Comparison of ENCODE assay signal across 29 cellular contexts in the genomic region with DNA sequence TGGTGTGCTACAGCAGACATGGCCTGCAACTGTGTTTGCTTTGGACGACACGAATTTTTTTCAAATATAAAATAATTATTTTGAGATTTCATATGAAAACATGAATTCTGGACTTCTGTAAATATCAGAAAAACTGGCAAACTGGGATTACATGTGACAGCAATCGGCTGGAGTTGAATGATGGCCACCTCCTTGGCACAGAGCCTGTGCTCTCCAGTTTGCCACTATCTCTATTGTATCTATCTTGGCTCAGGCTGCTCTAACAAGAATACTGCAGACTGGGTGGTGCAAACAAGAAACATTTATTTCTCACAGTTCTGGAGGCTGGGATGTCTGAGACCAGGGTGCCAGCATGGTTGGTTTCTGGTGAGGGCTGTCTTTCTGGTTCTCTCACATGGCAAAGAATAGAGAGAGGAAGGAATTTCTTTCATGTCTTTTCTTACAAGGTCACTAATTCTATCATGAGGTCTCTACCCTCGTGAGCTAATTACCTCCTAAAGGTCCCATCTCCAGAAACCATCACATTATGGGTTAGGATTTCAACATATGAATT. TPM values are rescaled to one million over a fixed set of nuclear protein-coding genes. Genes with fewer than 3 reads are reported as not detected.
DNase-seq lines count a peak whose midpoint lies in the region; ATAC-seq and TF ChIP-seq lines count a peak whose summit lies in the region.
"Had no signal": no experiment of that assay in that cellular context is flagged by ENCODE, and none has a peak within 500 bp of the region (broad histone marks: within the 10 kb centered on the region; RNA-seq: fewer than 3 reads in every experiment).

No MANE protein-coding gene starts in this region.

- H3K36me3 ChIP-seq in right lobe of liver, result no peaks in the 10 kb centered on the region
- H3K36me3 ChIP-seq: brain microvascular endothelial cell, esophagus squamous epithelium, pancreas, right atrium auricular region, thyroid gland had no signal

- no peak overlapping the region for H3K27ac ChIP-seq in right lobe of liver
- H3K27ac ChIP-seq: brain microvascular endothelial cell, esophagus squamous epithelium, foreskin keratinocyte, hepatocyte, pancreas, right atrium auricular region, thyroid gland had no signal

- H3K4me3 ChIP-seq in right lobe of liver, result no peak overlapping the region
- H3K4me3 ChIP-seq: esophagus squamous epithelium, GM23338, hepatocyte, pancreas, right atrium auricular region, smooth muscle cell, thyroid gland had no signal

- 41% methylated on average over 4 of the region's 4 CpGs for WGBS in right lobe of liver (ENCODE audit: insufficient coverage, low coverage, low lambda C conversion rate, missing lambda C conversion rate)

- DNase-seq in DMS 273 (lab: John Stamatoyannopoulos, UW; ENCODE audit: unreplicated experiment) (peak; percentile 76), NCI-H446 treated with DMSO at 0.1 percent for 48 hours (lab: John Stamatoyannopoulos, UW) (peak; percentile 93), cerebellar cortex (ENCODE audit: low spot score) (peak; percentile 91), putamen (ENCODE audit: low spot score) (peak; percentile 14), SW480 (ENCODE audit: low spot score) (no peak), right lobe of liver (no peak), iPS-NIHi11 (ENCODE audit: low spot score) (no peak)
- DNase-seq: activated CD4-positive, alpha-beta T cell treated with anti-CD3 and anti-CD28 coated beads for 4 hours; activated naive CD4-positive, alpha-beta T cell treated with anti-CD3 and anti-CD28 coated beads, Interleukin-2, amount 50 U/mL, for 16 hours; amniotic stem cell; brain microvascular endothelial cell; esophagus squamous epithelium; foreskin keratinocyte; IMR-90; mesenchymal stem cell; MV-4-11; NCI-H187; NCI-H2227 treated with DMSO at 0.1 percent for 48 hours; NCI-H774; pancreas; stimulated activated CD4-positive, alpha-beta T cell treated with anti-CD3 and anti-CD28 coated beads, Interleukin-2, amount 100 ng/mL, for 24 hours; stimulated activated CD8-positive, alpha-beta memory T cell treated with anti-CD3 and anti-CD28 coated beads, Interleukin-4, amount 100 ng/mL, for 48 hours; stimulated activated naive CD8-positive, alpha-beta T cell treated with anti-CD3 and anti-CD28 coated beads, Interleukin-15, amount 100 ng/mL, for 72 hours; thyroid gland had no signal

- intact Hi-C loops in right lobe of liver (cut with DNase I), result no loop called here

- no peaks in the 10 kb centered on the region for H3K9me3 ChIP-seq in right lobe of liver
- H3K9me3 ChIP-seq: esophagus squamous epithelium, pancreas, right atrium auricular region, thyroid gland had no signal

- ATAC-seq in right lobe of liver, result no peak
- ATAC-seq: activated T-helper 17 cell treated with anti-CD3 and anti-CD28 coated beads, Interleukin-2, amount 50 U/mL, for 72 hours; foreskin keratinocyte; GM23338; pancreas; stimulated activated naive CD8-positive, alpha-beta T cell treated with anti-CD3 and anti-CD28 coated beads, Interleukin-15, amount 100 ng/mL, for 72 hours had no signal

- no peaks in the 10 kb centered on the region for H3K27me3 ChIP-seq in right lobe of liver
- H3K27me3 ChIP-seq: brain microvascular endothelial cell, foreskin keratinocyte, hepatocyte, pancreas, right atrium auricular region, thyroid gland had no signal

- no peak for TF ChIP-seq CTCF in right lobe of liver (IDR thresholded peaks at IDR 0.05)

- H3K4me1 ChIP-seq in right lobe of liver, result no peaks in the 10 kb centered on the region
- H3K4me1 ChIP-seq: esophagus squamous epithelium, foreskin keratinocyte, pancreas, right atrium auricular region, thyroid gland had no signal

- TF ChIP-seq POLR2A in right lobe of liver (IDR thresholded peaks at IDR 0.05), result no peak

RNA-seq across cellular contexts. Expression of gene POU2F1, which starts 34.4 kb away (rescaled TPM):
- total RNA-seq in right lobe of liver, result 10 to 100 TPM in 1 of 6 experiments, 1 to 10 TPM in 5; 4.8 to 10.3 (median 6.2) TPM

Comparison
In these comparisons a context has a peak if more than half of its experiments do, and no peak if none do; other contexts are left out.
1. DNase-seq: peak in DMS 273 (single experiment), NCI-H446 treated with DMSO at 0.1 percent for 48 hours (single experiment), cerebellar cortex (single experiment) and putamen (single experiment); none in SW480 (single experiment), right lobe of liver (0 of 3) and iPS-NIHi11 (single experiment).